ENCODE assay signal across 11 cellular contexts in genomic region chr12:63822352-63822751, GRCh38. TPM values are rescaled to one million over a fixed set of nuclear protein-coding genes. Genes with fewer than 3 reads are reported as not detected.
DNase-seq lines count a peak whose midpoint lies in the region; FAIRE-seq and TF ChIP-seq lines count a peak whose summit lies in the region.
"Had no signal": no experiment of that assay in that cellular context is flagged by ENCODE, and none has a peak within 500 bp of the region (broad histone marks: within the 10 kb centered on the region; RNA-seq: fewer than 3 reads in every experiment).

No MANE protein-coding gene starts in this region.

- H3K9me3 ChIP-seq in kidney (ENCODE audit: control insufficient read depth in 1 of 2, low read length in 2 of 2) (no peaks in the 10 kb centered on the region), stomach smooth muscle (ENCODE audit: control insufficient read depth in 2 of 2, low read length in 2 of 2) (no peaks in the 10 kb centered on the region), OCI-LY7 (ENCODE audit: low read length) (no peaks in the 10 kb centered on the region)

- no peak overlapping the region for H2AFZ ChIP-seq in OCI-LY7 (ENCODE audit: low read length)

- H3K27ac Mint-ChIP-seq in T-helper 1 cell treated with Interleukin-12 subunit alpha and Interleukin-12 subunit beta and Interleukin-4 antibody, amounts not matched to agents 30 μg/mL and 1 μg/mL, for 36 hours = no peak overlapping the region

- CTCF ChIA-PET in HEK293T (lab: Yijun Ruan, JAX) = no interaction called here
- CTCF ChIA-PET in OCI-LY7 (lab: Charles Lee; ENCODE audit: unreplicated experiment) = no interaction called here

- H3K4me1 ChIP-seq in kidney (ENCODE audit: control insufficient read depth in 1 of 2, insufficient read depth in 1 of 2, low read depth in 1 of 2, low read length in 2 of 2) (peaks cover 0 to 6% of the 10 kb centered on the region in 2 donors), stomach smooth muscle (ENCODE audit: control insufficient read depth, insufficient read depth, low read length) (no peaks in the 10 kb centered on the region), OCI-LY7 (ENCODE audit: insufficient read depth, low read length, poor library complexity, severe bottlenecking) (no peaks in the 10 kb centered on the region)

- H3K36me3 ChIP-seq in brain microvascular endothelial cell (replicated peaks) (no peaks in the 10 kb centered on the region), kidney (ENCODE audit: control insufficient read depth in 1 of 2, insufficient read depth in 2 of 2, low read length in 2 of 2) (no peaks in the 10 kb centered on the region), stomach smooth muscle (ENCODE audit: control insufficient read depth in 2 of 2, insufficient read depth in 2 of 2, low read length in 2 of 2) (no peaks in the 10 kb centered on the region), OCI-LY7 (ENCODE audit: insufficient read depth, low read length) (no peaks in the 10 kb centered on the region)

- peaks cover 4% of the 10 kb centered on the region for H3K36me3 Mint-ChIP-seq in T-helper 1 cell treated with Interleukin-12 subunit alpha and Interleukin-12 subunit beta and Interleukin-4 antibody, amounts not matched to agents 30 μg/mL and 1 μg/mL, for 36 hours (ENCODE audit: low read depth)

- intact Hi-C loops in kidney (cut with DNase I) (no loop called here), OCI-LY7 (cut with micrococcal nuclease; ENCODE audit: unreplicated experiment) (no loop called here)

- H3K27ac ChIP-seq in brain microvascular endothelial cell = no peak overlapping the region
- no peak overlapping the region for H3K27ac ChIP-seq in kidney (ENCODE audit: low read depth in 2 of 2, low read length in 2 of 2)
- no peak overlapping the region for H3K27ac ChIP-seq in stomach smooth muscle (ENCODE audit: low read length)
- H3K27ac ChIP-seq in OCI-LY7 (ENCODE audit: low read depth, low read length, poor library complexity, severe bottlenecking) = no peak overlapping the region
- H3K27ac ChIP-seq: 22Rv1 had no signal

- POLR2A ChIA-PET in HEK293T (lab: Yijun Ruan, JAX) = no interaction called here
- POLR2A ChIA-PET in OCI-LY7 (lab: Charles Lee) = interaction anchor here (0.6 to 0.9 kb wide), 2 partner anchors 8 to 389 kb away, joined by 3 read pairs; no protein-coding TSS in a partner anchor

- H3K27me3 Mint-ChIP-seq in T-helper 1 cell treated with Interleukin-12 subunit alpha and Interleukin-12 subunit beta and Interleukin-4 antibody, amounts not matched to agents 30 μg/mL and 1 μg/mL, for 36 hours (ENCODE audit: low read depth) = peaks cover 40% of the 10 kb centered on the region

- H3K9ac ChIP-seq in kidney (ENCODE audit: low read length in 2 of 2) (no peak overlapping the region), stomach smooth muscle (ENCODE audit: low read length in 2 of 2) (peak overlapping the region in 1 of 2 donors; percentile 41)

- no peaks in the 10 kb centered on the region for H3K79me2 ChIP-seq in OCI-LY7 (ENCODE audit: insufficient read depth, low read depth, low read length)

- no peak for TF ChIP-seq CTCF in brain microvascular endothelial cell (IDR thresholded peaks at IDR 0.05; ENCODE audit: low read depth, low read length, missing control alignments)
- TF ChIP-seq CTCF in kidney (IDR thresholded peaks at IDR 0.05; ENCODE audit: borderline replicate concordance, extremely low read depth, insufficient read depth) = no peak
- TF ChIP-seq CTCF in OCI-LY7 (conservative IDR thresholded peaks at IDR 0.05; ENCODE audit: low read length) = no peak

- peak overlapping the region; percentile 85 for H3K4me3 Mint-ChIP-seq in T-helper 1 cell treated with Interleukin-12 subunit alpha and Interleukin-12 subunit beta and Interleukin-4 antibody, amounts not matched to agents 30 μg/mL and 1 μg/mL, for 36 hours

- no peak for DNase-seq in T-helper 1 cell
- DNase-seq in brain microvascular endothelial cell = no peak
- DNase-seq in kidney = no peak
- DNase-seq in NCI-H526 (lab: John Stamatoyannopoulos, UW) = no peak
- no peak for DNase-seq in HEK293T (ENCODE audit: extremely low spot score)
- DNase-seq in OCI-LY7 (ENCODE audit: low spot score) = no peak
- DNase-seq: activated CD8-positive, alpha-beta memory T cell treated with anti-CD3 and anti-CD28 coated beads, Interleukin-2, amount 50 U/mL, for 48 hours; NCI-H1694 had no signal

- peaks cover 19% of the 10 kb centered on the region for H3K9me3 Mint-ChIP-seq in T-helper 1 cell treated with Interleukin-12 subunit alpha and Interleukin-12 subunit beta and Interleukin-4 antibody, amounts not matched to agents 30 μg/mL and 1 μg/mL, for 36 hours

- FAIRE-seq in kidney (lab: Jason Lieb, UNC) = no peak

- H3K27me3 ChIP-seq in brain microvascular endothelial cell (replicated peaks) = no peaks in the 10 kb centered on the region
- H3K27me3 ChIP-seq in stomach smooth muscle (ENCODE audit: control insufficient read depth in 1 of 2, insufficient read depth in 2 of 2, low read length in 2 of 2) = peaks cover 0 to 2% of the 10 kb centered on the region in 2 donors

- in situ Hi-C loops in brain microvascular endothelial cell (cut with HindIII; ENCODE audit: low pct_ligation_motif_present, low sequenced_read_pairs) = no loop called here

- H3K4me2 ChIP-seq in OCI-LY7 (ENCODE audit: low read length) = no peak overlapping the region

- H3K9me2 ChIP-seq in OCI-LY7 (ENCODE audit: insufficient read depth, low read length) = no peaks in the 10 kb centered on the region

- peaks cover 2% of the 10 kb centered on the region for H3K4me1 Mint-ChIP-seq in T-helper 1 cell treated with Interleukin-12 subunit alpha and Interleukin-12 subunit beta and Interleukin-4 antibody, amounts not matched to agents 30 μg/mL and 1 μg/mL, for 36 hours (ENCODE audit: low read depth)

- H3K4me3 ChIP-seq in brain microvascular endothelial cell (ENCODE audit: low read depth, low read length) (peak overlapping the region; percentile 67), kidney (ENCODE audit: low read length in 2 of 2) (peak overlapping the region; percentile 53 to 55), stomach smooth muscle (ENCODE audit: low read length in 2 of 2) (peak overlapping the region; percentile 66 to 76), OCI-LY7 (ENCODE audit: low read depth, low read length, poor library complexity, severe bottlenecking) (no peak overlapping the region)

- BruUV-seq in OCI-LY7 (replicated peaks; lab: Mats Ljungman, UMichigan) = no TSS peak

- H4K20me1 ChIP-seq in OCI-LY7 (ENCODE audit: insufficient read depth, low read length) = no peaks in the 10 kb centered on the region

TF ChIP-seq in HEK293T, 16 proteins besides CTCF, POLR2A, EP300 and RAD21:
- TF ChIP-seq CTBP1 (IDR thresholded peaks at IDR 0.05; ENCODE audit: borderline replicate concordance) = no peak
- TF ChIP-seq FOXM1 (IDR thresholded peaks at IDR 0.05; ENCODE audit: borderline replicate concordance) = no peak

RNA-seq across cellular contexts. Expression of gene SRGAP1, which starts 22.1 kb away (rescaled TPM):
- total RNA-seq in kidney = 13.5 TPM
- polyA plus RNA-seq in kidney (ENCODE audit: insufficient read depth, low read depth, low replicate concordance) = 1.8 TPM
- total RNA-seq in OCI-LY7 (2014; rRNA removed; shearing (Covaris generic)) = 0.06 TPM in 1 of 2 replicates, not detected in the other
- total RNA-seq in OCI-LY7 (2022) = 0.02 TPM in 1 of 2 replicates, not detected in the other

RNA-seq across cellular contexts. Expression of gene RXYLT1, which starts 42.6 kb away (rescaled TPM):
- 17.5 TPM for total RNA-seq in kidney
- 15.9 TPM for polyA plus RNA-seq in kidney (ENCODE audit: insufficient read depth, low read depth, low replicate concordance)
- 10.7 and 15.7 TPM in 2 replicates for total RNA-seq in OCI-LY7 (2014; rRNA removed; shearing (Covaris generic))
- 23.3 and 23.5 TPM in 2 replicates for total RNA-seq in OCI-LY7 (2022)

Comparison
In these comparisons a context has a peak if more than half of its experiments do, and no peak if none do; other contexts are left out.
1. RNA of gene SRGAP1, which starts 22.1 kb away (total RNA-seq): 13.5 TPM in kidney (single experiment); 0.02 to 0.06 TPM in OCI-LY7; every median in the first group is over 10 times any median in the second.